ENCODE assay signal across 8 cellular contexts in genomic region chr22:29837780-29838598, GRCh38. TPM values are rescaled to one million over a fixed set of nuclear protein-coding genes. Genes with fewer than 3 reads are reported as not detected.
DNase-seq lines count a peak whose midpoint lies in the region; ATAC-seq, FAIRE-seq and TF ChIP-seq lines count a peak whose summit lies in the region.

ASCC2 (minus strand) TSS chr22:29838274; CDS start chr22:29832325, 5,949 bp downstream.

- H3K9ac ChIP-seq in iPS-20b (ENCODE audit: low read depth, low read length) = peak within 1 kb of the TSS; percentile 81; the same call in 1 of the 2 replicates

- H3K36me3 ChIP-seq in bronchial epithelial cell (ENCODE audit: control insufficient read depth, insufficient read depth, low read length) = peaks cover 1% of the 10 kb centered on the region
- peaks cover 13% of the 10 kb centered on the region for H3K36me3 ChIP-seq in iPS-20b (ENCODE audit: insufficient read depth, low read depth, low read length)

- in situ Hi-C loops in ACHN (cut with HindIII; ENCODE audit: low pct_ligation_motif_present, low pct_unique_long_range_greater_than_20kb, low sequenced_read_pairs) = no loop called here

- H3K27ac ChIP-seq in iPS-20b (ENCODE audit: low read length) (no peak within 1 kb of the TSS), skin epidermis (peak within 1 kb of the TSS in 20 of 21 experiments; percentile 75 to 96 (median 90))

- TF ChIP-seq CTCF in WI38 (IDR thresholded peaks at IDR 0.05; ENCODE audit: low read depth, low read length) (no peak), bronchial epithelial cell (IDR thresholded peaks at IDR 0.05; ENCODE audit: insufficient read depth, low read length, severe bottlenecking) (no peak)

- FAIRE-seq in bronchial epithelial cell (lab: Jason Lieb, UNC) = no peak

- peak within 1 kb of the TSS; percentile 97 for H3K4me3 ChIP-seq in WI38 (ENCODE audit: low read depth, low read length)
- peak within 1 kb of the TSS; percentile 91 for H3K4me3 ChIP-seq in bronchial epithelial cell (ENCODE audit: low read depth, low read length)
- peak within 1 kb of the TSS; percentile 93 for H3K4me3 ChIP-seq in iPS-20b (ENCODE audit: low read length)
- peak within 1 kb of the TSS; percentile 70 to 93 (median 77) for H3K4me3 ChIP-seq in skin epidermis

- no peaks in the 10 kb centered on the region for H3K27me3 ChIP-seq in bronchial epithelial cell (ENCODE audit: control insufficient read depth, insufficient read depth, low read length)
- H3K27me3 ChIP-seq in iPS-20b (ENCODE audit: insufficient read depth, low read length) = no peaks in the 10 kb centered on the region

- peaks cover 4% of the 10 kb centered on the region; the same call in 1 of the 2 replicates for H3K4me1 ChIP-seq in iPS-20b (ENCODE audit: insufficient read depth, low read length)

- DNase-seq in ACHN = peak; percentile 96
- DNase-seq in NCI-H2227 (lab: John Stamatoyannopoulos, UW; ENCODE audit: unreplicated experiment) = peak; percentile 97
- peak; percentile 97 for DNase-seq in bronchial epithelial cell (ENCODE audit: low read depth)

- ATAC-seq in GM18873 (IDR thresholded peaks at IDR 0.05; ENCODE audit: low FRiP score, unreplicated experiment) (peak; percentile 78), HG03139 (IDR thresholded peaks at IDR 0.05; ENCODE audit: unreplicated experiment) (peak; percentile 96)

- H3K9me3 ChIP-seq in iPS-20b (ENCODE audit: insufficient read depth, low read depth, low read length) = no peaks in the 10 kb centered on the region

RNA-seq across cellular contexts. Expression of gene ASCC2, which starts in this region (rescaled TPM):
- total RNA-seq in bronchial epithelial cell = 26.1 and 35.1 TPM in 2 replicates
